Comparison of ENCODE assay signal across 25 cellular contexts in genomic region chr13:72150502-72150901, GRCh38.
"Had no signal": no experiment of that assay in that cellular context is flagged by ENCODE, and none has a peak within 500 bp of the region (broad histone marks: within the 10 kb centered on the region; RNA-seq: fewer than 3 reads in every experiment).

No MANE protein-coding gene starts in this region.

- H3K4me1 Mint-ChIP-seq: brain, memory B cell had no signal

- H3K36me3 Mint-ChIP-seq: activated naive CD4-positive, alpha-beta T cell treated with anti-CD3 and anti-CD28 coated beads, Interleukin-2, amount 50 U/mL, for 72 hours; brain; memory B cell; natural killer cell treated with Interleukin-12 subunit alpha and Interleukin-12 subunit beta and Interleukin-15 and Interleukin-18, amount 100 ng/mL, for 72 hours had no signal

- H3K27ac Mint-ChIP-seq: activated naive CD4-positive, alpha-beta T cell treated with anti-CD3 and anti-CD28 coated beads, Interleukin-2, amount 50 U/mL, for 72 hours; activated T-cell treated with anti-CD3 and anti-CD28 coated beads, Interleukin-2, amount 50 U/mL, for 72 hours; brain; memory B cell; natural killer cell treated with Interleukin-12 subunit alpha and Interleukin-12 subunit beta and Interleukin-15 and Interleukin-18, amount 100 ng/mL, for 72 hours; progenitor cell of endocrine pancreas; stimulated activated naive CD8-positive, alpha-beta T cell treated with anti-CD3 and anti-CD28 coated beads, Interleukin-15, Interleukin-2, amounts not matched to agents 100 ng/mL and 50 ng/mL, for 24 hours; T-helper 2 cell treated with Interferon-gamma antibody and Interleukin-4, amounts not matched to agents 5 μg/mL and 100 μg/mL, for 36 hours had no signal

- H3K4me3 Mint-ChIP-seq: activated T-cell treated with anti-CD3 and anti-CD28 coated beads, Interleukin-2, amount 50 U/mL, for 72 hours; brain; memory B cell; natural killer cell treated with Interleukin-12 subunit alpha and Interleukin-12 subunit beta and Interleukin-15 and Interleukin-18, amount 100 ng/mL, for 72 hours; stimulated activated naive CD8-positive, alpha-beta T cell treated with anti-CD3 and anti-CD28 coated beads, Interleukin-15, Interleukin-2, amounts not matched to agents 100 ng/mL and 50 ng/mL, for 24 hours; T-helper 2 cell treated with Interferon-gamma antibody and Interleukin-4, amounts not matched to agents 5 μg/mL and 100 μg/mL, for 36 hours had no signal

- H3K36me3 ChIP-seq: heart left ventricle, neutrophil, ovary, right lobe of liver, thyroid gland, upper lobe of right lung had no signal

- H3K27me3 Mint-ChIP-seq: brain; memory B cell; natural killer cell treated with Interleukin-12 subunit alpha and Interleukin-12 subunit beta and Interleukin-15 and Interleukin-18, amount 100 ng/mL, for 72 hours; progenitor cell of endocrine pancreas; stimulated activated naive CD8-positive, alpha-beta T cell treated with anti-CD3 and anti-CD28 coated beads, Interleukin-15, Interleukin-2, amounts not matched to agents 100 ng/mL and 50 ng/mL, for 24 hours had no signal

- H3K4me1 ChIP-seq: heart left ventricle, right lobe of liver, upper lobe of right lung had no signal

- H3K9me3 ChIP-seq: neutrophil, ovary, right lobe of liver, thyroid gland, upper lobe of right lung had no signal

- H3K4me3 ChIP-seq: heart left ventricle, ovary, right lobe of liver, thyroid gland, upper lobe of right lung had no signal

- ATAC-seq: activated naive CD4-positive, alpha-beta T cell treated with anti-CD3 and anti-CD28 coated beads, Interleukin-2, amount 50 U/mL, for 72 hours; activated T-cell treated with anti-CD3 and anti-CD28 coated beads, Interleukin-2, amount 50 U/mL, for 72 hours; esophagus mucosa; heart left ventricle; natural killer cell treated with Interleukin-12 subunit alpha and Interleukin-12 subunit beta and Interleukin-15 and Interleukin-18, amount 100 ng/mL, for 72 hours; right lobe of liver; upper lobe of right lung had no signal

- H3K27ac ChIP-seq: heart left ventricle, neutrophil, ovary, right lobe of liver, thyroid gland, upper lobe of right lung had no signal

- H3K27me3 ChIP-seq: heart left ventricle, neutrophil, ovary, right lobe of liver, thyroid gland, upper lobe of right lung had no signal

- DNase-seq: activated CD4-positive, alpha-beta T cell treated with anti-CD3 and anti-CD28 coated beads for 4 hours; activated CD4-positive, alpha-beta T cell treated with anti-CD3 and anti-CD28 coated beads, Interleukin-2, amount 50 U/mL, for 4 hours; activated naive CD4-positive, alpha-beta T cell; activated T-cell treated with anti-CD3 and anti-CD28 coated beads for 4 hours; activated T-cell treated with anti-CD3 and anti-CD28 coated beads, Interleukin-2, amount 50 U/mL, for 72 hours; caudate nucleus; heart left ventricle; hypothalamus; ovary; right lobe of liver; stimulated activated CD4-positive, alpha-beta T cell treated with anti-CD3 and anti-CD28 coated beads, Interleukin-12 subunit alpha, Interleukin-12 subunit beta, amount 100 ng/mL, for 4 hours; stimulated activated CD4-positive, alpha-beta T cell treated with anti-CD3 and anti-CD28 coated beads, Interleukin-4, amount 100 ng/mL, for 1 hour; substantia nigra; T-helper 1 cell; thyroid gland; upper lobe of right lung had no signal
